29 cellular contexts compared by ENCODE assay signal in the genomic region with DNA sequence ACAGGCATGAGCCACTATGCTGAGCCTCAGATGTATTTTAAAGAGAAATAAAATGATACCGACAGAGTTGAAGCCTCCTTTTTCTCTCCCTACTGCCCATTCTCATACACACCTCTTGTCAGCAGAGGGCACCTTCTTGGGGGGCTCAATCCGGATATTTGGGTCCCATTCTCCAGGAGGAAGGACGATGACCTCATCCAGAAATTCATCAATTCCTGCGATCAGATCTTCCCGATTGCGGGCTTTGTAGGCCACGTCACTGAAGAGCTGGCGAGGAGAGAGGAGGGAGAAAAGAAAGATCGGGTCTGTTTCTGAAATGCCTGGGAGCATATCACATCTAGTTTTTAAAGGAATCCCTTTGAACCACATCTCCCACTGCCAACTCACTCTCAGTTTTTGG.
"Had no signal": no experiment of that assay in that cellular context is flagged by ENCODE, and none has a peak within 500 bp of the region (broad histone marks: within the 10 kb centered on the region; RNA-seq: fewer than 3 reads in every experiment).

No MANE protein-coding gene starts in this region.

- H3K9me3 ChIP-seq: colonic mucosa, esophagus squamous epithelium, gastrocnemius medialis, lower lobe of right lung had no signal

- H2AFZ ChIP-seq: hepatocyte had no signal

- H3K4me2 ChIP-seq: hepatocyte had no signal

- H3K27ac ChIP-seq: colonic mucosa, epithelial cell of prostate, esophagus squamous epithelium, gastrocnemius medialis, hepatocyte, lower lobe of right lung had no signal

- H3K4me1 Mint-ChIP-seq: endodermal cell had no signal

- H3K27me3 ChIP-seq: colonic mucosa, esophagus squamous epithelium, gastrocnemius medialis, hepatocyte had no signal

- H3K79me2 ChIP-seq: hepatocyte had no signal

- FAIRE-seq: endometrium, kidney had no signal

- H3K4me3 ChIP-seq: colonic mucosa, esophagus squamous epithelium, gastrocnemius medialis, hepatocyte, lower lobe of right lung had no signal

- DNase-seq: colonic mucosa; cortex of kidney; effector CD8-positive, alpha-beta T cell; effector memory CD8-positive, alpha-beta T cell; endodermal cell; erythroblast; esophagus squamous epithelium; foreskin fibroblast; foreskin melanocyte; gastrocnemius medialis; glutamatergic neuron; head of caudate nucleus; hypothalamus; immature natural killer cell; islet precursor cell; kidney; kidney glomerular epithelial cell; left colon; left ventricle myocardium superior; lower lobe of right lung; midbrain; naive thymus-derived CD4-positive, alpha-beta T cell had no signal

- H3K27ac Mint-ChIP-seq: dendritic cell treated with granulocyte-macrophage colony-stimulating factor and Interleukin-4, amounts not matched to agents 40 ng/mL and 50 ng/mL, for 4 days; effector memory CD8-positive, alpha-beta T cell; endodermal cell; immature natural killer cell; memory B cell had no signal

- H3K36me3 ChIP-seq: colonic mucosa, esophagus squamous epithelium, gastrocnemius medialis, lower lobe of right lung had no signal

- H3K27me3 Mint-ChIP-seq: dendritic cell treated with granulocyte-macrophage colony-stimulating factor and Interleukin-4, amounts not matched to agents 40 ng/mL and 50 ng/mL, for 4 days; effector memory CD8-positive, alpha-beta T cell; memory B cell; naive thymus-derived CD4-positive, alpha-beta T cell had no signal

- H3K4me1 ChIP-seq: colonic mucosa, esophagus squamous epithelium, gastrocnemius medialis, lower lobe of right lung had no signal

- H3K9me3 Mint-ChIP-seq: dendritic cell treated with granulocyte-macrophage colony-stimulating factor and Interleukin-4, amounts not matched to agents 40 ng/mL and 50 ng/mL, for 4 days; effector memory CD8-positive, alpha-beta T cell; endodermal cell; immature natural killer cell; memory B cell; naive thymus-derived CD4-positive, alpha-beta T cell had no signal

- H3K4me3 Mint-ChIP-seq: dendritic cell treated with granulocyte-macrophage colony-stimulating factor and Interleukin-4, amounts not matched to agents 40 ng/mL and 50 ng/mL, for 4 days; effector memory CD8-positive, alpha-beta T cell; endodermal cell; immature natural killer cell; memory B cell; naive thymus-derived CD4-positive, alpha-beta T cell had no signal

- ATAC-seq: effector memory CD8-positive, alpha-beta T cell; esophagus mucosa; gastrocnemius medialis; left colon; left lobe of liver; left ventricle myocardium superior; lower lobe of right lung had no signal
